ENCODE assay signal across 8 cellular contexts in the genomic region with DNA sequence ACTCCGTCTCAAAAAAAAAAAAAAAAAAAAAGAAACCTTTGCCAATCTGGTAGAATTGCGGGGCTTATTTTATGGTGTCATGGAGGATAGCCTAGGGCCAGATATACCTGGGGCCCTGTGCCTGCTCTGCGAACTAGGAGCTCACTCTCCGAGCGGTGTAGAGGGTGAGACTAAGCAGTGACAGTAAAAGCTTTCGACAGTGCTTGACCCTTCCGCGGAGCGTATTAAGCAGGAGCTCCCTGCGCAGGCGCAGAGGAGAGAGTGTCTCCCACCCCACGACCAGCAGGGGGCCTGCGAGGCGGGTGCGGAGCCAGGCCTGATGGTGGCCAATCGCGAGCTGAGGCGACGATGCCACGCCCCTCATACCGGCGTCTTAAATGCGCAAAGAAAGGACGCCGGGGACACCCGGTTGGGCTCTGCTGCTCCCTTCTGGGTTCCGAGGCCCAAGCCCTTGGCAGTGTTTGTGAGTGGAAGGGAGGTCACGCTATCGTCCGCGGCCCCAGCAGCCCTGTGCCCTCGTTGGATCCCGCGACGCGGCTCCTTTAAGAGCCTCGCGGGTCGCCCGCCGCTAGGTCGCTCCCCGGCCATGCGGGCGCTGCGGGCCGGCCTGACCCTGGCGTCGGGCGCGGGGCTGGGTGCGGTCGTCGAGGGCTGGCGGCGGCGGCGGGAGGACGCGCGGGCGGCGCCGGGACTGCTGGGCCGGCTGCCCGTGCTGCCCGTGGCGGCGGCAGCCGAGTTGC. TPM values are rescaled to one million over a fixed set of nuclear protein-coding genes. Genes with fewer than 3 reads are reported as not detected.
DNase-seq lines count a peak whose midpoint lies in the region; ATAC-seq and TF ChIP-seq lines count a peak whose summit lies in the region.

A gene (plus strand): TSS at position 402 of the 740 bp plus-strand sequence. CDS start 185 bp downstream, at position 587.

- H3K4me1 Mint-ChIP-seq in endothelial cell (ENCODE audit: unreplicated experiment) = peaks cover 3% of the 10 kb centered on the region
- H3K4me1 Mint-ChIP-seq in mesothelial cell of epicardium = peaks cover 3% of the 10 kb centered on the region

- peak within 1 kb of the TSS; percentile 87; the same call in 1 of the 2 replicates for H2AFZ ChIP-seq in OCI-LY3 (ENCODE audit: low read depth, low read length)

- H3K36me3 Mint-ChIP-seq in endothelial cell (ENCODE audit: low read depth, unreplicated experiment) = peaks cover 9% of the 10 kb centered on the region
- H3K36me3 Mint-ChIP-seq in mesothelial cell of epicardium = peaks cover 10% of the 10 kb centered on the region

- H3K36me3 ChIP-seq in OCI-LY3 (replicated peaks; ENCODE audit: low read depth, low read length) = peaks cover 4% of the 10 kb centered on the region

- no peaks in the 10 kb centered on the region for H3K79me2 ChIP-seq in OCI-LY3 (ENCODE audit: low read length)

- peak within 1 kb of the TSS; percentile 55; the same call in 1 of the 2 replicates for H3K9ac ChIP-seq in OCI-LY3 (ENCODE audit: low read length)

- DNase-seq in DMS 273 treated with DMSO at 0.1 percent for 48 hours (lab: John Stamatoyannopoulos, UW) (peak; percentile 78), HuH-7.5 (ENCODE audit: low spot score) (peak; percentile 100), endothelial cell (ENCODE audit: low spot score) (peak; percentile 100), mesothelial cell of epicardium (ENCODE audit: low spot score in 2 of 2, unreplicated experiment in 2 of 2) (peak; percentile 95 to 99)
- peak; percentile 99 for DNase-seq in activated CD8-positive, alpha-beta memory T cell treated with anti-CD3 and anti-CD28 coated beads, Interleukin-2, amount 50 U/mL, for 48 hours
- DNase-seq in stimulated activated CD8-positive, alpha-beta memory T cell treated with anti-CD3 and anti-CD28 coated beads, Interleukin-15, amount 100 ng/mL, for 48 hours (ENCODE audit: low read depth in 2 of 2) = peak; percentile 98

- no peaks in the 10 kb centered on the region for H3K4me1 ChIP-seq in OCI-LY3 (ENCODE audit: low read length)

- peak within 1 kb of the TSS; percentile 70 for H3K4me2 ChIP-seq in OCI-LY3 (ENCODE audit: low read length)

- no peaks in the 10 kb centered on the region for H4K20me1 ChIP-seq in OCI-LY3 (ENCODE audit: insufficient read depth, low read length)

- H3K27ac Mint-ChIP-seq in endothelial cell (ENCODE audit: unreplicated experiment) (peak within 1 kb of the TSS; percentile 36), mesothelial cell of epicardium (peak within 1 kb of the TSS; percentile 81)

- TF ChIP-seq CTCF in OCI-LY3 (IDR thresholded peaks at IDR 0.05; ENCODE audit: low read depth, low read length) (peak; percentile 71), endothelial cell (IDR thresholded peaks at IDR 0.05; ENCODE audit: unreplicated experiment) (peak; percentile 78), mesothelial cell of epicardium (IDR thresholded peaks at IDR 0.05; ENCODE audit: unreplicated experiment) (peak; percentile 95)

- peak within 1 kb of the TSS; percentile 84 for H3K4me3 ChIP-seq in OCI-LY3 (ENCODE audit: low read length)

- no peak within 1 kb of the TSS for H3K27ac ChIP-seq in OCI-LY3 (ENCODE audit: low read length)

- H3K27me3 Mint-ChIP-seq in endothelial cell (ENCODE audit: unreplicated experiment) = peaks cover 7% of the 10 kb centered on the region
- no peaks in the 10 kb centered on the region for H3K27me3 Mint-ChIP-seq in mesothelial cell of epicardium (ENCODE audit: low read depth)

- peak within 1 kb of the TSS; percentile 81 for H3K4me3 Mint-ChIP-seq in endothelial cell (ENCODE audit: unreplicated experiment)
- H3K4me3 Mint-ChIP-seq in mesothelial cell of epicardium = peak within 1 kb of the TSS; percentile 73

- H3K27me3 ChIP-seq in OCI-LY3 (ENCODE audit: low read depth, low read length) = no peaks in the 10 kb centered on the region

- ATAC-seq in GM21447 (IDR thresholded peaks at IDR 0.05; ENCODE audit: unreplicated experiment) = peak; percentile 84

- no peaks in the 10 kb centered on the region for H3K9me3 ChIP-seq in OCI-LY3 (ENCODE audit: insufficient read depth, low read length)

- no peaks in the 10 kb centered on the region for H3K9me3 Mint-ChIP-seq in endothelial cell (ENCODE audit: unreplicated experiment)
- no peaks in the 10 kb centered on the region for H3K9me3 Mint-ChIP-seq in mesothelial cell of epicardium

RNA-seq across cellular contexts. Expression of the gene that starts here (rescaled TPM):
- 8.1 TPM for total RNA-seq in endothelial cell (ENCODE audit: unreplicated experiment)
- 9.8 to 10.4 TPM (median 10.1 TPM) in 3 replicates for total RNA-seq in mesothelial cell of epicardium
